15 cellular contexts compared by ENCODE assay signal in the genomic region with DNA sequence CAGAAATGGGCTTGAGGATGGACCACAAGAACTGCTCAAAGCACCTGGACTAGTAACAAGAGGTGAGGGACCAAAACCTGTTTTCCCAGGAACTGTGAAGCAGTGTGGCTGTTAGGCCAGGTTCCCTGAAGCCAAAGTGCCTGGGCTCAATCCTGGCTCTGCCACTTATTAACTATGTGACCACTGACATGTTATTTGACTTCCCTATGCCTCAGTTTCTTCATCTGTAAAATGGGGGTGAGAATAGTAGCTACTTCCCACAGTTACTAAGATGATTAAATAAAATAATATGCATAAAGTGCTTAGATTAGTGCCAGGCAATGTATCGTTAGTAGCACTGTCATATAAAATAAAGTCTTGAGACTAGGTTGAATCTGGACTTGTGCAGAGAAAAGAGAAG. TPM values are rescaled to one million over a fixed set of nuclear protein-coding genes. Genes with fewer than 3 reads are reported as not detected.
DNase-seq lines count a peak whose midpoint lies in the region; ATAC-seq, FAIRE-seq and TF ChIP-seq lines count a peak whose summit lies in the region.
"Had no signal": no experiment of that assay in that cellular context is flagged by ENCODE, and none has a peak within 500 bp of the region (broad histone marks: within the 10 kb centered on the region; RNA-seq: fewer than 3 reads in every experiment).

No MANE protein-coding gene starts in this region.

- DNase-seq in DMS53 (lab: John Stamatoyannopoulos, UW): peak; percentile 52
- DNase-seq in DMS53 treated with DMSO at 0.1 percent for 48 hours (lab: John Stamatoyannopoulos, UW; ENCODE audit: unreplicated experiment): no peak
- no peak for DNase-seq in T-helper 17 cell
- no peak for DNase-seq in H1 (ENCODE audit: low read depth in 1 of 2, low spot score in 2 of 2)
- peak; percentile 44 for DNase-seq in osteoblast (ENCODE audit: insufficient read length, low spot score, missing footprints)
- no peak for DNase-seq in kidney glomerular epithelial cell (lab: John Stamatoyannopoulos, UW)
- DNase-seq: H9 had no signal

- H3K14ac ChIP-seq in H1 (ENCODE audit: insufficient read length): no peak overlapping the region

- H2BK15ac ChIP-seq in H1 (ENCODE audit: low read length): no peak overlapping the region

- H3K9ac ChIP-seq in H1 (replicated peaks in 1 of 4; ENCODE audit: extremely low read depth in 1 of 4, low read depth in 3 of 4, low read length in 3 of 4): no peak overlapping the region
- H3K9ac ChIP-seq: BLaER1 had no signal

- no peak for TF ChIP-seq RAD21 in H1 (IDR thresholded peaks at IDR 0.05 in 1 of 2, conservative IDR thresholded peaks at IDR 0.05 in 1 of 2; ENCODE audit: low read depth in 2 of 2, low read length in 2 of 2)

- no peak for TF ChIP-seq EP300 in H1 (IDR thresholded peaks at IDR 0.05; ENCODE audit: borderline replicate concordance in 1 of 2, low read depth in 2 of 2, low read length in 2 of 2)

- no peak overlapping the region for H4K91ac ChIP-seq in H1 (replicated peaks; ENCODE audit: insufficient read length, low read length)

- H2BK12ac ChIP-seq in H1 (ENCODE audit: low read depth, low read length): peak overlapping the region; percentile 68; the same call in 1 of the 2 replicates

- no peak overlapping the region for H3K4me3 Mint-ChIP-seq in T-helper 17 cell

- no peak overlapping the region; a peak in 1 of 4 replicates for H3K4me2 ChIP-seq in H1 (ENCODE audit: insufficient read depth in 1 of 2, low read depth in 2 of 2, low read length in 2 of 2)
- no peak overlapping the region for H3K4me2 ChIP-seq in osteoblast (ENCODE audit: insufficient read depth, low read length)

- TF ChIP-seq CTCF in H1 (IDR thresholded peaks at IDR 0.05; ENCODE audit: control extremely low read depth in 1 of 3, insufficient read depth in 1 of 3, low read depth in 1 of 3, low read length in 3 of 3) (no peak), osteoblast (IDR thresholded peaks at IDR 0.05; ENCODE audit: extremely low read depth, low read depth, low read length) (no peak)

- no peak overlapping the region for H4K5ac ChIP-seq in H1 (ENCODE audit: insufficient read length, low read depth, low read length)

- 83% methylated on average over 1 of the region's 1 CpG; no CpG with 5 or more reads in 1 of the 2 experiments for WGBS in H1 (ENCODE audit: extremely low coverage in 1 of 2, insufficient coverage in 1 of 2, insufficient read length in 1 of 2, insufficient replicate concordance in 2 of 2, low coverage in 1 of 2, low lambda C conversion rate in 2 of 2, missing lambda C conversion rate in 1 of 2), 2 experiments

- no peak overlapping the region for H3K4me3 ChIP-seq in H1 (ENCODE audit: extremely low read depth in 1 of 4, insufficient read depth in 2 of 4, low read depth in 3 of 4, low read length in 4 of 4)
- H3K4me3 ChIP-seq in osteoblast (ENCODE audit: insufficient read depth, low read length): no peak overlapping the region
- H3K4me3 ChIP-seq: BLaER1 had no signal

- ATAC-seq in T-helper 17 cell (no peak), HG03565 (IDR thresholded peaks at IDR 0.05; ENCODE audit: unreplicated experiment) (no peak), GM18907 (IDR thresholded peaks at IDR 0.05; ENCODE audit: unreplicated experiment) (no peak)
- ATAC-seq: GM23338 had no signal

- H2AK5ac ChIP-seq in H1 (ENCODE audit: low read depth, low read length): no peak overlapping the region

- TF ChIP-seq POLR2A in H1 (IDR thresholded peaks at IDR 0.05; ENCODE audit: control extremely low read depth in 1 of 2, low read depth in 2 of 2, low read length in 2 of 2): no peak

- peaks cover 9% of the 10 kb centered on the region for H3K4me1 Mint-ChIP-seq in T-helper 17 cell

- no peaks in the 10 kb centered on the region for H3K79me1 ChIP-seq in H1 (ENCODE audit: low read depth, low read length)

- CTCF ChIA-PET in H1 (lab: Charles Lee; ENCODE audit: partially characterized antibody): interaction anchor here (0.5 to 5.6 kb wide), 6 partner anchors 11 to 131 kb away, joined by 3 to 40 read pairs (median 12); no protein-coding TSS in a partner anchor

- H2BK5ac ChIP-seq in H1 (ENCODE audit: low read depth, low read length): no peak overlapping the region

- H2BK20ac ChIP-seq in H1 (ENCODE audit: low read length): no peak overlapping the region

- H2AFZ ChIP-seq in H1 (ENCODE audit: low read length) (no peak overlapping the region), osteoblast (ENCODE audit: low read length) (no peak overlapping the region)

- H3K9me3 ChIP-seq in T-helper 17 cell (ENCODE audit: control insufficient read depth, low read length, poor library complexity, severe bottlenecking): no peaks in the 10 kb centered on the region
- no peaks in the 10 kb centered on the region for H3K9me3 ChIP-seq in H1 (ENCODE audit: insufficient read depth in 2 of 2, low read depth in 1 of 2, low read length in 1 of 2)
- no peaks in the 10 kb centered on the region for H3K9me3 ChIP-seq in osteoblast (ENCODE audit: low read depth, low read length)
- H3K9me3 ChIP-seq: BLaER1 had no signal

- H3K27ac Mint-ChIP-seq in T-helper 17 cell: peak overlapping the region; percentile 61
- H3K27ac Mint-ChIP-seq: GM23338 had no signal

- H4K20me1 ChIP-seq in H1 (replicated peaks in 1 of 2; ENCODE audit: control insufficient read depth in 1 of 2, insufficient read depth in 2 of 2, low read length in 2 of 2): no peaks in the 10 kb centered on the region
- H4K20me1 ChIP-seq in osteoblast (ENCODE audit: insufficient read depth, low read length): no peaks in the 10 kb centered on the region

- H3K27me3 ChIP-seq in H1 (replicated peaks in 1 of 4; ENCODE audit: control insufficient read depth in 3 of 4, extremely low read depth in 1 of 4, insufficient read depth in 3 of 4, low read length in 3 of 4) (peaks cover 0 to 8% (median 7%) of the 10 kb centered on the region in 4 experiments; a peak in 6 of 7 replicates), osteoblast (ENCODE audit: insufficient read depth, low read length) (no peaks in the 10 kb centered on the region)

- no peak overlapping the region for H3K27ac ChIP-seq in H1 (ENCODE audit: low read depth, low read length)
- H3K27ac ChIP-seq in osteoblast (ENCODE audit: low read depth, low read length): no peak overlapping the region
- H3K27ac ChIP-seq: 22Rv1, BLaER1 had no signal

- H3K36me3 Mint-ChIP-seq in T-helper 17 cell (ENCODE audit: low read depth): peaks cover 28% of the 10 kb centered on the region

- H3K18ac ChIP-seq in H1 (ENCODE audit: extremely low read depth, low read length): no peak overlapping the region

- no peak overlapping the region for H3K56ac ChIP-seq in H1 (replicated peaks; ENCODE audit: insufficient read length, low read depth, low read length)

- no peak overlapping the region for H3K4ac ChIP-seq in H1 (replicated peaks; ENCODE audit: insufficient read length, low read depth, low read length)

- H3K27me3 Mint-ChIP-seq in T-helper 17 cell: peaks cover 41% of the 10 kb centered on the region

- H2BK120ac ChIP-seq in H1 (replicated peaks; ENCODE audit: low read depth, low read length): no peak overlapping the region

- no peak overlapping the region for H4K8ac ChIP-seq in H1 (ENCODE audit: extremely low read depth, insufficient read depth, low read length)

- H3K23me2 ChIP-seq in H1 (ENCODE audit: low read depth, low read length): no peaks in the 10 kb centered on the region; the same call in 1 of the 2 replicates

- POLR2A ChIA-PET in H1 (lab: Charles Lee; ENCODE audit: partially characterized antibody): no interaction called here

- H3K36me3 ChIP-seq in H1 (ENCODE audit: control insufficient read depth in 2 of 4, insufficient read depth in 4 of 4, low read length in 3 of 4) (no peaks in the 10 kb centered on the region), osteoblast (ENCODE audit: insufficient read depth, low read length) (peaks cover 2% of the 10 kb centered on the region)
- H3K36me3 ChIP-seq: BLaER1 had no signal

- H3K79me2 ChIP-seq in H1 (ENCODE audit: control insufficient read depth in 1 of 2, insufficient read depth in 2 of 2, low read length in 2 of 2) (no peaks in the 10 kb centered on the region), osteoblast (ENCODE audit: insufficient read depth, low read length) (no peaks in the 10 kb centered on the region)

- FAIRE-seq in H1 (lab: Jason Lieb, UNC): no peak
- FAIRE-seq: G401.6, GM12891, HTR-8/SVneo had no signal

- peaks cover 0 to 19% (median 14%) of the 10 kb centered on the region in 4 experiments; a peak in 6 of 7 replicates for H3K4me1 ChIP-seq in H1 (replicated peaks in 1 of 4; ENCODE audit: control insufficient read depth in 3 of 4, insufficient read depth in 4 of 4, low read length in 3 of 4)
- peaks cover 11% of the 10 kb centered on the region for H3K4me1 ChIP-seq in osteoblast (ENCODE audit: insufficient read depth, low read length)

- H3K23ac ChIP-seq in H1 (ENCODE audit: insufficient read length): no peak overlapping the region

TF ChIP-seq in H1, 55 proteins besides CTCF, POLR2A, EP300 and RAD21 (continues in another document):
- no peak for TF ChIP-seq KDM1A (IDR thresholded peaks at IDR 0.05; ENCODE audit: borderline replicate concordance, low read length)
- no peak for TF ChIP-seq JUN (IDR thresholded peaks at IDR 0.05; ENCODE audit: low read depth, low read length)
- no peak for TF ChIP-seq CHD1 (IDR thresholded peaks at IDR 0.05; ENCODE audit: low read depth, low read length)
- TF ChIP-seq GTF2F1 (IDR thresholded peaks at IDR 0.05; ENCODE audit: borderline replicate concordance, low read depth, low read length): no peak

RNA-seq across cellular contexts. Expression of gene SMUG1, which starts 25.6 kb away (rescaled TPM):
- total RNA-seq in T-helper 17 cell (1 to 10 TPM; 8.6 to 9.2 TPM), osteoblast (23.5 and 36.5 TPM in 2 replicates)
- total RNA-seq in H1 (2021; fragmentation: NEBNext Ultra II Directional; extraction: Animal tissue kit (Norgen Biotek cat#: 25700)): 15.8 and 18.6 TPM in 2 replicates
- 35.0 and 35.7 TPM in 2 replicates for polyA plus RNA-seq in H1 (2011; rRNA removed)
- 31.1 TPM for polyA plus RNA-seq in H1 (2011; cell fraction: cytosol; rRNA removed)
- 35.6 TPM for polyA plus RNA-seq in H1 (2011; cell fraction: nucleus; rRNA removed)
- polyA plus RNA-seq in H1 (2012, experiment 1 of 2): 21.2 to 26.6 TPM (median 23.8 TPM) in 4 replicates
- polyA plus RNA-seq in H1 (2012, experiment 2 of 2): 26.7 TPM
- 16.0 TPM for polyA plus RNA-seq in H1 (2013, experiment 1 of 2)
- 14.1 TPM for polyA plus RNA-seq in H1 (2013, experiment 2 of 2)
- polyA minus RNA-seq in H1 (2011; rRNA and poly(A)+ RNA removed): 19.1 and 19.4 TPM in 2 replicates
- polyA minus RNA-seq in H1 (2011; cell fraction: cytosol; rRNA and poly(A)+ RNA removed): 10.4 TPM
- polyA minus RNA-seq in H1 (2011; cell fraction: nucleus; rRNA and poly(A)+ RNA removed): 22.1 TPM

Comparison
In these comparisons a context has a peak if more than half of its experiments do, and no peak if none do; other contexts are left out.
1. DNase-seq: peak in DMS53 (single experiment) and osteoblast (single experiment); none in DMS53 treated with DMSO at 0.1 percent for 48 hours (single experiment), T-helper 17 cell (0 of 3), H1 (0 of 2) and kidney glomerular epithelial cell (single experiment).